ENCODE assay signal across 16 cellular contexts in the genomic region with DNA sequence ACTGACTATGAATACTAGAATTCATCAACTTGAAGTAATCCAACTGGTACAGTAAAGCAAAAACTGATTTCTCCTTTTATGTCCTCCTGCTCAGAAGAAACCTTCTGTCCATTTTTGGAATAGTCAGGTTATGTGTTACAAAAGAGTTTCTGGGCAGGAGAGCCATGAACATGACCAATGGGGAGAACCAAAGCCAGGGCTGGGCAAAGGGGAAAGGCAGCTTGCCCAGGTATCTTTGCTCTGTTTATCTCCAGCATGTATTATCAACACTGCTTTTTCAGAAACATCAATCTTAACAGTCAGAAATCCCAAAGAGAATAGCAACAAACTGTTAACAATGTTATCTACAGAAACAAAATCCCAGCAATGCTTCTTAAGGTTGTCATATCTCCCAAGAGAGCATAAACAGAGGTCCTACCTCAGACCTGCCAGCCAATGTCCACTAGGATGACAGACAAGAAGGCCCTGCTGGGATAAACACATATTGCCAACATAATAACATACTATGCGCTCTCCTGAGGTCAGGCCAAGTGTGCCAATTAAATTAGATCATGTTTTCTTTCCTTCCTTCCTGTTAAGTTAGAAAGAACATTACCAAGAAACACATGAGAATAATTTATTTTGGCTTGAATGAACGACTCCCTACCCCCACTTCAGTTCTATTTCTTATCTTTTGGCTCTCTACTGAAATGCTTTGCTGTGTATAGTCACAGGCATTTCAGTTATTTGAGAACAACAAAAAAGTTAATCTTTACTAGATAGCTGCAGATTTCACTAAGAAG. TPM values are rescaled to one million over a fixed set of nuclear protein-coding genes. Genes with fewer than 3 reads are reported as not detected.
A peak's percentile ranks its signal among the peaks of the same experiment; 100 is the strongest.
DNase-seq lines count a peak whose midpoint lies in the region; ATAC-seq and TF ChIP-seq lines count a peak whose summit lies in the region.
"Had no signal": no experiment of that assay in that cellular context is flagged by ENCODE, and none has a peak within 500 bp of the region (broad histone marks: within the 10 kb centered on the region; RNA-seq: fewer than 3 reads in every experiment).

No MANE protein-coding gene starts in this region.

- no peaks in the 10 kb centered on the region for H3K9me3 ChIP-seq in T-helper 17 cell (ENCODE audit: control insufficient read depth, low read length, poor library complexity, severe bottlenecking)
- H3K9me3 ChIP-seq: BLaER1 treated with 17β-estradiol and CSF1 and Interleukin-3, amounts not matched to agents 10 nM and 100 nM had no signal

- peaks cover 17% of the 10 kb centered on the region for H3K4me1 Mint-ChIP-seq in T-helper 17 cell

- H3K36me3 Mint-ChIP-seq in T-helper 17 cell (ENCODE audit: low read depth): peaks cover 9% of the 10 kb centered on the region

- H3K27ac Mint-ChIP-seq in T-helper 17 cell: peak overlapping the region; percentile 79
- H3K27ac Mint-ChIP-seq: activated CD8-positive, alpha-beta T cell treated with anti-CD3 and anti-CD28 coated beads, Interleukin-2, amount 10 ng/mL, durations not matched to agents 7 days and 5 days; activated naive CD8-positive, alpha-beta T cell treated with anti-CD3 and anti-CD28 coated beads, Interleukin-2, amount 10 ng/mL, durations not matched to agents 7 days and 5 days; T-cell had no signal

- ATAC-seq in T-helper 17 cell (no peak), GM19452 (IDR thresholded peaks at IDR 0.05; ENCODE audit: unreplicated experiment) (no peak), GM21447 (IDR thresholded peaks at IDR 0.05; ENCODE audit: unreplicated experiment) (no peak), HG03095 (IDR thresholded peaks at IDR 0.05; ENCODE audit: unreplicated experiment) (no peak)
- ATAC-seq: activated CD8-positive, alpha-beta T cell treated with anti-CD3 and anti-CD28 coated beads, Interleukin-2, amount 10 ng/mL, durations not matched to agents 7 days and 5 days; T-cell had no signal

- no peak overlapping the region for H3K4me3 Mint-ChIP-seq in T-helper 17 cell
- H3K4me3 Mint-ChIP-seq: activated CD8-positive, alpha-beta T cell treated with anti-CD3 and anti-CD28 coated beads, Interleukin-2, amount 10 ng/mL, durations not matched to agents 7 days and 5 days; activated naive CD8-positive, alpha-beta T cell treated with anti-CD3 and anti-CD28 coated beads, Interleukin-2, amount 10 ng/mL, durations not matched to agents 7 days and 5 days; T-cell had no signal

- H3K4me3 ChIP-seq in AG09309 (ENCODE audit: control insufficient read depth, low read depth, low read length): no peak overlapping the region
- H3K4me3 ChIP-seq: BLaER1 treated with 17β-estradiol and CSF1 and Interleukin-3, amounts not matched to agents 10 nM and 100 nM had no signal

- H3K27me3 Mint-ChIP-seq in T-helper 17 cell: no peaks in the 10 kb centered on the region
- H3K27me3 Mint-ChIP-seq: activated naive CD8-positive, alpha-beta T cell treated with anti-CD3 and anti-CD28 coated beads, Interleukin-2, amount 10 ng/mL, durations not matched to agents 7 days and 5 days; T-cell had no signal

- peak; percentile 29 for DNase-seq in AG09309 (ENCODE audit: low read depth)
- DNase-seq in T-helper 17 cell: no peak
- peak; percentile 2 for DNase-seq in glomerular visceral epithelial cell (ENCODE audit: extremely low spot score)
- DNase-seq in non-pigmented ciliary epithelial cell (ENCODE audit: low read depth): peak; percentile 27
- no peak for DNase-seq in NCI-H510A (lab: John Stamatoyannopoulos, UW)
- DNase-seq: activated CD8-positive, alpha-beta T cell treated with anti-CD3 and anti-CD28 coated beads, Interleukin-2, amount 10 ng/mL, durations not matched to agents 7 days and 5 days; activated naive CD8-positive, alpha-beta T cell treated with anti-CD3 and anti-CD28 coated beads, Interleukin-2, amount 10 ng/mL, durations not matched to agents 7 days and 5 days; GF-D8; NCI-H1436; occipital lobe; T-cell had no signal

- no peak for TF ChIP-seq CTCF in AG09309 (IDR thresholded peaks at IDR 0.05; ENCODE audit: control insufficient read depth, insufficient read depth, low read depth, low read length, missing control alignments)

RNA-seq across cellular contexts. Expression of gene BLMH, which starts 28.0 kb away (rescaled TPM):
- total RNA-seq in T-helper 17 cell: 10 to 100 TPM; 37.7 to 50.9 TPM

RNA-seq across cellular contexts. Expression of gene SLC6A4, which starts 28.2 kb away (rescaled TPM):
- total RNA-seq in T-helper 17 cell: 1 to 10 TPM in 1 of 2 donors, under 1 TPM in 1; 0.10 to 5.0 TPM
- total RNA-seq: activated naive CD8-positive, alpha-beta T cell treated with anti-CD3 and anti-CD28 coated beads, Interleukin-2, amount 10 ng/mL, durations not matched to agents 7 days and 5 days; HT1080 had no signal

Comparison
In these comparisons a context has a peak if more than half of its experiments do, and no peak if none do; other contexts are left out.
1. DNase-seq: peak in AG09309 (single experiment), glomerular visceral epithelial cell (single experiment) and non-pigmented ciliary epithelial cell (single experiment); none in T-helper 17 cell (0 of 3) and NCI-H510A (single experiment).